In the genomic region with DNA sequence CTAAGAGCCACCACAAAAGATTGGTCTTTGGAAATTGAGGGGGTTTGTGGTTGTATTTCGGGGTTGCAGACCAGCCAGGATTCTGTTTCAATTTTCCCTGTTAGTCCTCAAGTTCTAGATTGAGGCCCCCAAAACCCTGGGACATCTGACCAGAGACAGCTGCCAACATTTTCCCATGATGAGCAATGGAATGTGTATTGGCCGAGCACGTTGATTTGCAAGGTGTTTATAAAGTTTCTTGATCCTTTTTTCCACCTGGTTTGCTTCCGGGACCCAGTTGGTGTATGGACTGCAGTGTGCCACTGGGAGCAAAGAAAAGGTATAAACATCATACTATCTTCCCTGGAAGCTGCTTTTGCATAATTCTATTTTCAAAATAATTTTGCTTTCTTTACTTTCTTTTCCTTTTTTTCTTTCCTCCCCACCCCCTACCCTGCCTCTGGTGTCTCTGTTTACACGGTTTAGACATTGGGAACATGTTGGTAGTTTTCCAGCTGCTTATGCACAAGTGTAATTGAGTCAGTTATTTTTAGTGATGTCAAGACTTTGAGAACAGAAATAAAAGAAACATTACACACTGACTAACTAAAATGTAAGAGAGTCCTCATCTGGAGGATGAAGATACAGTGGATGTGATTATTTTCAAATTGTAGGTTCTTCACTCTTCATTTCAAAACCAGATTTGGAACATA, we compare ENCODE assay signal across 22 cellular contexts.
DNase-seq lines count a peak whose midpoint lies in the region; ATAC-seq and TF ChIP-seq lines count a peak whose summit lies in the region.
"Had no signal": no experiment of that assay in that cellular context is flagged by ENCODE, and none has a peak within 500 bp of the region (broad histone marks: within the 10 kb centered on the region; RNA-seq: fewer than 3 reads in every experiment).

No MANE protein-coding gene starts in this region.

- H3K27me3 ChIP-seq in adipocyte (replicated peaks; ENCODE audit: control insufficient read depth, insufficient read depth, low read length) (no peaks in the 10 kb centered on the region), mesenchymal stem cell (ENCODE audit: control insufficient read depth in 1 of 2, insufficient read depth in 1 of 2, low read length in 2 of 2) (no peaks in the 10 kb centered on the region), sigmoid colon (no peaks in the 10 kb centered on the region)
- H3K27me3 ChIP-seq: breast epithelium, foreskin keratinocyte, spleen had no signal

- DNase-seq in adipocyte (ENCODE audit: low read depth) (peak; percentile 31), fibroblast of mammary gland (ENCODE audit: low read depth) (peak; percentile 62), mesenchymal stem cell (peak; percentile 43), sigmoid colon (no peak), germinal center (ENCODE audit: low spot score) (no peak), NCI-H1436 (lab: John Stamatoyannopoulos, UW) (no peak), GOT3 (lab: John Stamatoyannopoulos, UW) (no peak)
- DNase-seq: activated B cell treated with CpG ODN at 0.5 μM for 24 hours; activated CD4-positive, alpha-beta memory T cell treated with anti-CD3 and anti-CD28 coated beads, Interleukin-2, amount 10 ng/mL, durations not matched to agents 7 days and 5 days; activated effector memory CD4-positive, alpha-beta T cell treated with anti-CD3 and anti-CD28 coated beads, Interleukin-2, amount 50 U/mL, for 16 hours; foreskin keratinocyte; naive thymus-derived CD8-positive, alpha-beta T cell; NCI-H1436 treated with DMSO at 0.1 percent for 48 hours; NCI-H510A treated with DMSO at 0.1 percent for 48 hours; spleen; stimulated activated CD4-positive, alpha-beta T cell treated with anti-CD3 and anti-CD28 coated beads, Interleukin-4, amount 100 ng/mL, for 1 hour; stimulated activated naive CD4-positive, alpha-beta T cell treated with Interleukin-2 at 50 U/mL for 16 hours had no signal

- no peak overlapping the region for H2AFZ ChIP-seq in mesenchymal stem cell (ENCODE audit: low read depth, low read length)

- H3K4me1 ChIP-seq in adipocyte (ENCODE audit: control insufficient read depth, insufficient read depth, low read length) (peaks cover 19% of the 10 kb centered on the region), mesenchymal stem cell (ENCODE audit: control insufficient read depth, insufficient read depth, low read depth, low read length) (no peaks in the 10 kb centered on the region), sigmoid colon (peaks cover 0 to 21% (median 13%) of the 10 kb centered on the region in 4 donors)
- H3K4me1 ChIP-seq: breast epithelium, foreskin keratinocyte, HAP-1, spleen had no signal

- H3K9ac ChIP-seq in adipocyte (ENCODE audit: low read length) (peak overlapping the region; percentile 53), mesenchymal stem cell (ENCODE audit: low read length) (peak overlapping the region; percentile 21)

- H2BK5ac ChIP-seq in mesenchymal stem cell (ENCODE audit: low read depth, low read length, poor library complexity, severe bottlenecking): no peak overlapping the region

- H3K18ac ChIP-seq in mesenchymal stem cell (ENCODE audit: low read depth in 1 of 2, low read length in 2 of 2): no peak overlapping the region

- H3K27ac ChIP-seq in mesenchymal stem cell (ENCODE audit: low read length, poor library complexity, severe bottlenecking) (no peak overlapping the region), sigmoid colon (peak overlapping the region; percentile 13 to 70 (median 40))
- H3K27ac ChIP-seq: foreskin keratinocyte, spleen, thoracic aorta had no signal

- no peak overlapping the region for H3K4me2 ChIP-seq in mesenchymal stem cell (ENCODE audit: low read length, poor library complexity, severe bottlenecking)

- H3K4me3 ChIP-seq in adipocyte (ENCODE audit: low read length): peak overlapping the region; percentile 61
- no peak overlapping the region for H3K4me3 ChIP-seq in fibroblast of mammary gland (ENCODE audit: control insufficient read depth, low read depth, low read length)
- peak overlapping the region in 1 of 2 experiments; percentile 0 for H3K4me3 ChIP-seq in mesenchymal stem cell (ENCODE audit: insufficient read depth in 1 of 2, low read depth in 1 of 2, low read length in 2 of 2)
- no peak overlapping the region for H3K4me3 ChIP-seq in sigmoid colon
- H3K4me3 ChIP-seq: breast epithelium, HAP-1, K562, spleen, thoracic aorta had no signal

- no peak overlapping the region for H2AK5ac ChIP-seq in mesenchymal stem cell (ENCODE audit: low read length, severe bottlenecking)

- WGBS in mesenchymal stem cell: 69% methylated on average over 3 of the region's 5 CpGs
- 70 to 71% methylated on average over 5 of the region's 5 CpGs for WGBS in sigmoid colon, 2 donors

- no peak overlapping the region for H2BK120ac ChIP-seq in mesenchymal stem cell (ENCODE audit: low read depth, low read length)

- H2BK12ac ChIP-seq in mesenchymal stem cell (ENCODE audit: low read length in 2 of 2): no peak overlapping the region

- no peak overlapping the region for H3K23ac ChIP-seq in mesenchymal stem cell (ENCODE audit: low read length in 2 of 2)

- H2BK15ac ChIP-seq in mesenchymal stem cell (ENCODE audit: low read depth, poor library complexity, severe bottlenecking): no peak overlapping the region

- TF ChIP-seq EP300 in sigmoid colon (IDR thresholded peaks at IDR 0.05): no peak

- TF ChIP-seq POLR2A in sigmoid colon (IDR thresholded peaks at IDR 0.05): no peak

- intact Hi-C loops in sigmoid colon (cut with DNase I): no loop called here

- no peaks in the 10 kb centered on the region for H3K36me3 ChIP-seq in adipocyte (ENCODE audit: control insufficient read depth, insufficient read depth, low read length, severe bottlenecking)
- H3K36me3 ChIP-seq in mesenchymal stem cell (ENCODE audit: control insufficient read depth in 1 of 2, insufficient read depth in 2 of 2, low read depth in 1 of 2, low read length in 2 of 2): no peaks in the 10 kb centered on the region
- H3K36me3 ChIP-seq in sigmoid colon: no peaks in the 10 kb centered on the region
- H3K36me3 ChIP-seq: breast epithelium, HAP-1, spleen, thoracic aorta had no signal

- no peak overlapping the region for H4K8ac ChIP-seq in mesenchymal stem cell (ENCODE audit: low read length)

- no peak for ATAC-seq in HG03378 (IDR thresholded peaks at IDR 0.05; ENCODE audit: unreplicated experiment)
- ATAC-seq: foreskin keratinocyte; K562; naive thymus-derived CD8-positive, alpha-beta T cell had no signal

- H4K91ac ChIP-seq in mesenchymal stem cell (ENCODE audit: low read length): no peak overlapping the region

- TF ChIP-seq CTCF in fibroblast of mammary gland (conservative IDR thresholded peaks at IDR 0.05; ENCODE audit: control insufficient read depth, insufficient read depth, low read depth, low read length) (no peak), sigmoid colon (IDR thresholded peaks at IDR 0.05) (no peak)

- no peaks in the 10 kb centered on the region for H3K79me1 ChIP-seq in mesenchymal stem cell (replicated peaks; ENCODE audit: low read length, poor library complexity, severe bottlenecking)

- H3K4ac ChIP-seq in mesenchymal stem cell (ENCODE audit: low read depth in 1 of 2, low read length in 2 of 2): no peak overlapping the region

- H3K14ac ChIP-seq in mesenchymal stem cell (ENCODE audit: low read length in 2 of 2): no peak overlapping the region

- H3K9me3 ChIP-seq in adipocyte (ENCODE audit: control insufficient read depth, low read length) (peaks cover 7% of the 10 kb centered on the region), mesenchymal stem cell (ENCODE audit: control insufficient read depth, low read length) (no peaks in the 10 kb centered on the region), sigmoid colon (no peaks in the 10 kb centered on the region)
- H3K9me3 ChIP-seq: breast epithelium, HAP-1, thoracic aorta had no signal

Comparison
In these comparisons a context has a peak if more than half of its experiments do, and no peak if none do; other contexts are left out.
1. DNase-seq: peak in adipocyte (single experiment), fibroblast of mammary gland (single experiment) and mesenchymal stem cell (single experiment); none in sigmoid colon (single experiment), germinal center (single experiment), NCI-H1436 (single experiment) and GOT3 (single experiment).